26 cellular contexts compared by ENCODE assay signal in genomic region chr19:7733376-7733775, GRCh38. TPM values are rescaled to one million over a fixed set of nuclear protein-coding genes. Genes with fewer than 3 reads are reported as not detected.
"Had no signal": no experiment of that assay in that cellular context is flagged by ENCODE, and none has a peak within 500 bp of the region (broad histone marks: within the 10 kb centered on the region; RNA-seq: fewer than 3 reads in every experiment).

No MANE protein-coding gene starts in this region.

- H3K9me3 ChIP-seq: SK-N-SH had no signal

- FAIRE-seq: HTR-8/SVneo, RCC 7860 had no signal

- H3K9ac ChIP-seq: SK-N-SH had no signal

- DNase-seq: KBM-7, MV-4-11, NCI-H1048, NCI-H1105, NCI-H1417, NCI-H1436 treated with DMSO at 0.1 percent for 48 hours, NCI-H1694, NCI-H187 treated with DMSO at 0.1 percent for 48 hours, NCI-H2029 treated with DMSO at 0.1 percent for 48 hours, NCI-H2107, NCI-H2171, NCI-H226, NCI-H446, NCI-H510A, NCI-H524 treated with DMSO at 0.1 percent for 48 hours, NCI-H69, NCI-H774, Right ventricle myocardium superior, RPMI8226, SK-N-SH had no signal

- H3K27ac Mint-ChIP-seq: IgD-negative memory B cell had no signal

- H3K36me3 Mint-ChIP-seq: IgD-negative memory B cell had no signal

RNA-seq across cellular contexts. Expression of gene CLEC4G, which starts 1.5 kb away (rescaled TPM):
- total RNA-seq: LHCN-M2, MCF 10A, SK-MEL-5 had no signal
- polyA plus RNA-seq: SK-N-SH had no signal

RNA-seq across cellular contexts. Expression of gene CD209, which starts 14.0 kb away (rescaled TPM):
- total RNA-seq: LHCN-M2, MCF 10A, SK-MEL-5 had no signal
- polyA plus RNA-seq: IgD-negative memory B cell, SK-N-SH had no signal

RNA-seq across cellular contexts. Expression of gene CLEC4M, which starts 29.7 kb away (rescaled TPM):
- total RNA-seq: LHCN-M2, MCF 10A, Right ventricle myocardium superior, SK-MEL-5 had no signal
- polyA plus RNA-seq: IgD-negative memory B cell, SK-N-SH had no signal

RNA-seq across cellular contexts. Expression of gene FCER2, which starts 31.4 kb away (rescaled TPM):
- total RNA-seq: LHCN-M2, MCF 10A, SK-MEL-5 had no signal
- polyA plus RNA-seq: SK-N-SH had no signal
